ENCODE assay signal across 1 cellular context in the genomic region with DNA sequence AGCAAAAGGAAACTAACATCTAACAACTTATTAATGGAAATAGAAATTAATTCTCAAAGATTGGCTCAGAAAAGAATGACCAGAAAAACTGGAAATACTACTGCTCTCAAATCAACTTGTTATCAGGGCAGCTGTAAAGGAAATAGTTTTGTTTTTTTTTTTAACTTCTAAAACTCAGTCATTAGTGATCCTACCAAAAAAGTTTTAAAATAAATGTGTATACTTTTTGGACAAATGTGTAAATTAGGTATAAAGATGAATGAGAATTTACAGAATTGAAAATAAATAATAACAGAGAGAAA.
TF ChIP-seq lines count a peak whose summit lies in the region.

No MANE protein-coding gene starts in this region.

TF ChIP-seq in GM12878, 131 proteins besides CTCF, POLR2A, EP300 and RAD21:
- no peak for TF ChIP-seq EZH2 (IDR thresholded peaks at IDR 0.05; ENCODE audit: borderline replicate concordance, control insufficient read depth, low read depth, low read length)
- TF ChIP-seq WRNIP1 (IDR thresholded peaks at IDR 0.05; ENCODE audit: borderline replicate concordance, low read depth, low read length) = no peak
- TF ChIP-seq NFXL1 (IDR thresholded peaks at IDR 0.05; ENCODE audit: borderline replicate concordance) = no peak
- TF ChIP-seq ATF7 (IDR thresholded peaks at IDR 0.05; ENCODE audit: low read depth) = no peak
- TF ChIP-seq, protein P1, sequence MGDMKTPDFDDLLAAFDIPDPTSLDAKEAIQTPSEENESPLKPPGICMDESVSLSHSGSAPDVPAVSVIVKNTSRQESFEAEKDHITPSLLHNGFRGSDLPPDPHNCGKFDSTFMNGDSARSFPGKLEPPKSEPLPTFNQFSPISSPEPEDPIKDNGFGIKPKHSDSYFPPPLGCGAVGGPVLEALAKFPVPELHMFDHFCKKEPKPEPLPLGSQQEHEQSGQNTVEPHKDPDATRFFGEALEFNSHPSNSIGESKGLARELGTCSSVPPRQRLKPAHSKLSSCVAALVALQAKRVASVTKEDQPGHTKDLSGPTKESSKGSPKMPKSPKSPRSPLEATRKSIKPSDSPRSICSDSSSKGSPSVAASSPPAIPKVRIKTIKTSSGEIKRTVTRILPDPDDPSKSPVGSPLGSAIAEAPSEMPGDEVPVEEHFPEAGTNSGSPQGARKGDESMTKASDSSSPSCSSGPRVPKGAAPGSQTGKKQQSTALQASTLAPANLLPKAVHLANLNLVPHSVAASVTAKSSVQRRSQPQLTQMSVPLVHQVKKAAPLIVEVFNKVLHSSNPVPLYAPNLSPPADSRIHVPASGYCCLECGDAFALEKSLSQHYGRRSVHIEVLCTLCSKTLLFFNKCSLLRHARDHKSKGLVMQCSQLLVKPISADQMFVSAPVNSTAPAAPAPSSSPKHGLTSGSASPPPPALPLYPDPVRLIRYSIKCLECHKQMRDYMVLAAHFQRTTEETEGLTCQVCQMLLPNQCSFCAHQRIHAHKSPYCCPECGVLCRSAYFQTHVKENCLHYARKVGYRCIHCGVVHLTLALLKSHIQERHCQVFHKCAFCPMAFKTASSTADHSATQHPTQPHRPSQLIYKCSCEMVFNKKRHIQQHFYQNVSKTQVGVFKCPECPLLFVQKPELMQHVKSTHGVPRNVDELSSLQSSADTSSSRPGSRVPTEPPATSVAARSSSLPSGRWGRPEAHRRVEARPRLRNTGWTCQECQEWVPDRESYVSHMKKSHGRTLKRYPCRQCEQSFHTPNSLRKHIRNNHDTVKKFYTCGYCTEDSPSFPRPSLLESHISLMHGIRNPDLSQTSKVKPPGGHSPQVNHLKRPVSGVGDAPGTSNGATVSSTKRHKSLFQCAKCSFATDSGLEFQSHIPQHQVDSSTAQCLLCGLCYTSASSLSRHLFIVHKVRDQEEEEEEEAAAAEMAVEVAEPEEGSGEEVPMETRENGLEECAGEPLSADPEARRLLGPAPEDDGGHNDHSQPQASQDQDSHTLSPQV (IDR thresholded peaks at IDR 0.05) = no peak
- TF ChIP-seq ZNF384 (IDR thresholded peaks at IDR 0.05; ENCODE audit: borderline replicate concordance, low read depth, low read length) = no peak
- TF ChIP-seq SMARCA5 (IDR thresholded peaks at IDR 0.05) = no peak
- no peak for TF ChIP-seq GABPA (IDR thresholded peaks at IDR 0.05; ENCODE audit: low read depth)
- TF ChIP-seq SUPT20H (IDR thresholded peaks at IDR 0.05; ENCODE audit: borderline replicate concordance, control insufficient read depth, low read depth, low read length) = no peak
- no peak for TF ChIP-seq MXI1 (IDR thresholded peaks at IDR 0.05; ENCODE audit: low read depth, low read length)
- TF ChIP-seq FOXK2 (IDR thresholded peaks at IDR 0.05) = no peak
- no peak for TF ChIP-seq DPF2 (IDR thresholded peaks at IDR 0.05)
- TF ChIP-seq IKZF1 (conservative IDR thresholded peaks at IDR 0.05) = no peak
- TF ChIP-seq ZNF24 (IDR thresholded peaks at IDR 0.05) = no peak
